In the genomic region with DNA sequence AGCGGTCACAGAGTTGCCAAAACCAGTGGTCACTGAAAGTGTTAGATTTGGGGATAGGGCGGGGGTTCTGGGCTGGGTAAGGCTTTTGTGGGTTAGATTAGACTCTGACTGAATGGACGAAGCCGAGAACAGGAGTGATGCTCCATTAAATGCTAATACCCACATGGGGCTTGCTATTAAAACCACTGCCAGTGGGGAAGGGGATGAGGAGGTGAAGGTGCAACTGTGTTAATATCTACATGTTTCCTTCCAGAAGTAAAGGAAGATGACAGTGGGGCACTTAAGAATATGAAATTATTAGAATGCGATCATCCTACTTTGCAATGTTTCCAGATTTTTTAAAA, we compare ENCODE assay signal across 8 cellular contexts. TPM values are rescaled to one million over a fixed set of nuclear protein-coding genes. Genes with fewer than 3 reads are reported as not detected.
A peak's percentile ranks its signal among the peaks of the same experiment; 100 is the strongest.
DNase-seq lines count a peak whose midpoint lies in the region; ATAC-seq lines count a peak whose summit lies in the region.

No MANE protein-coding gene starts in this region.

- H3K4me1 Mint-ChIP-seq in T-helper 2 cell treated with Interferon-gamma antibody and Interleukin-4, amounts not matched to agents 5 μg/mL and 100 μg/mL, for 36 hours (ENCODE audit: low read depth), result peaks cover 17% of the 10 kb centered on the region
- peaks cover 10% of the 10 kb centered on the region for H3K4me1 Mint-ChIP-seq in activated naive CD8-positive, alpha-beta T cell treated with anti-CD3 and anti-CD28 coated beads for 36 hours

- H3K27me3 ChIP-seq in iPS-20b (ENCODE audit: insufficient read depth, low read length) (no peaks in the 10 kb centered on the region), stomach smooth muscle (ENCODE audit: control insufficient read depth in 1 of 2, insufficient read depth in 2 of 2, low read length in 2 of 2) (no peaks in the 10 kb centered on the region)

- ATAC-seq in HG03280 (IDR thresholded peaks at IDR 0.05; ENCODE audit: unreplicated experiment), result peak; percentile 32

- H3K9ac ChIP-seq in iPS-20b (ENCODE audit: low read depth, low read length) (peak overlapping the region; percentile 99), stomach smooth muscle (ENCODE audit: low read length in 2 of 2) (peak overlapping the region; percentile 98 to 99)

- H3K27ac ChIP-seq in iPS-20b (ENCODE audit: low read length) (peak overlapping the region; percentile 92), stomach smooth muscle (ENCODE audit: low read length) (peak overlapping the region; percentile 93)

- H3K4me3 Mint-ChIP-seq in T-helper 2 cell treated with Interferon-gamma antibody and Interleukin-4, amounts not matched to agents 5 μg/mL and 100 μg/mL, for 36 hours, result peak overlapping the region; percentile 90
- peak overlapping the region; percentile 95 for H3K4me3 Mint-ChIP-seq in activated naive CD8-positive, alpha-beta T cell treated with anti-CD3 and anti-CD28 coated beads for 36 hours

- DNase-seq in T-helper 2 cell treated with Interferon-gamma antibody and Interleukin-4, amounts not matched to agents 5 μg/mL and 100 μg/mL, for 36 hours (ENCODE audit: low spot score), result no peak
- DNase-seq in T-helper 2 cell (no peak), posterior vena cava (ENCODE audit: low spot score) (no peak)
- no peak for DNase-seq in activated naive CD8-positive, alpha-beta T cell treated with anti-CD3 and anti-CD28 coated beads for 36 hours
- no peak for DNase-seq in activated effector memory CD4-positive, alpha-beta T cell treated with anti-CD3 and anti-CD28 coated beads, Interleukin-2, amount 50 U/mL, for 16 hours

- H3K36me3 Mint-ChIP-seq in T-helper 2 cell treated with Interferon-gamma antibody and Interleukin-4, amounts not matched to agents 5 μg/mL and 100 μg/mL, for 36 hours (ENCODE audit: low read depth), result peaks cover 75% of the 10 kb centered on the region
- H3K36me3 Mint-ChIP-seq in activated naive CD8-positive, alpha-beta T cell treated with anti-CD3 and anti-CD28 coated beads for 36 hours, result peaks cover 83% of the 10 kb centered on the region

- H3K27me3 Mint-ChIP-seq in T-helper 2 cell treated with Interferon-gamma antibody and Interleukin-4, amounts not matched to agents 5 μg/mL and 100 μg/mL, for 36 hours (ENCODE audit: low read depth), result no peaks in the 10 kb centered on the region
- H3K27me3 Mint-ChIP-seq in activated naive CD8-positive, alpha-beta T cell treated with anti-CD3 and anti-CD28 coated beads for 36 hours, result no peaks in the 10 kb centered on the region

- H3K9me3 ChIP-seq in iPS-20b (ENCODE audit: insufficient read depth, low read depth, low read length), result peaks cover 34% of the 10 kb centered on the region
- H3K9me3 ChIP-seq in stomach smooth muscle (ENCODE audit: control insufficient read depth in 2 of 2, low read length in 2 of 2), result peaks cover 8 to 20% of the 10 kb centered on the region in 2 donors

- H3K4me3 ChIP-seq in iPS-20b (ENCODE audit: low read length) (peak overlapping the region; percentile 98), stomach smooth muscle (ENCODE audit: low read length in 2 of 2) (peak overlapping the region; percentile 99)

- intact Hi-C loops in posterior vena cava (cut with DNase I), result loop anchor here in 1 of 2 donors (1.0 kb wide), 1 partner anchor 37 kb away; no protein-coding TSS in a partner anchor

- H3K4me1 ChIP-seq in iPS-20b (ENCODE audit: insufficient read depth, low read length), result 0 out of 2 replicates have a peak, but pooled peaks cover 6% of the 10 kb centered on the region
- peaks cover 7% of the 10 kb centered on the region for H3K4me1 ChIP-seq in stomach smooth muscle (ENCODE audit: control insufficient read depth, insufficient read depth, low read length)

- H3K36me3 ChIP-seq in iPS-20b (ENCODE audit: insufficient read depth, low read depth, low read length) (peaks cover 52% of the 10 kb centered on the region), stomach smooth muscle (ENCODE audit: control insufficient read depth in 2 of 2, insufficient read depth in 2 of 2, low read length in 2 of 2) (peaks cover 14 to 18% of the 10 kb centered on the region in 2 donors)

- peak overlapping the region; percentile 95 for H3K27ac Mint-ChIP-seq in T-helper 2 cell treated with Interferon-gamma antibody and Interleukin-4, amounts not matched to agents 5 μg/mL and 100 μg/mL, for 36 hours
- H3K27ac Mint-ChIP-seq in activated naive CD8-positive, alpha-beta T cell treated with anti-CD3 and anti-CD28 coated beads for 36 hours, result peak overlapping the region; percentile 91

- peaks cover 69% of the 10 kb centered on the region for H3K9me3 Mint-ChIP-seq in T-helper 2 cell treated with Interferon-gamma antibody and Interleukin-4, amounts not matched to agents 5 μg/mL and 100 μg/mL, for 36 hours
- peaks cover 50% of the 10 kb centered on the region for H3K9me3 Mint-ChIP-seq in activated naive CD8-positive, alpha-beta T cell treated with anti-CD3 and anti-CD28 coated beads for 36 hours

RNA-seq across cellular contexts. Expression of gene ZNF614, which starts 0.6 kb away (rescaled TPM):
- 10 to 100 TPM; 15.4 to 17.4 TPM for total RNA-seq in activated naive CD8-positive, alpha-beta T cell treated with anti-CD3 and anti-CD28 coated beads for 36 hours
- total RNA-seq in posterior vena cava, result 1 to 10 TPM; 7.6 to 9.8 TPM

RNA-seq across cellular contexts. Expression of gene ZNF432, which starts 19.9 kb away (rescaled TPM):
- total RNA-seq in activated naive CD8-positive, alpha-beta T cell treated with anti-CD3 and anti-CD28 coated beads for 36 hours, result 10 to 100 TPM; 13.7 to 14.9 TPM
- total RNA-seq in posterior vena cava, result 10 to 100 TPM; 12.5 to 18.1 TPM

RNA-seq across cellular contexts. Expression of gene ZNF615, which starts 20.7 kb away (rescaled TPM):
- 1 to 10 TPM; 8.4 to 8.5 TPM for total RNA-seq in activated naive CD8-positive, alpha-beta T cell treated with anti-CD3 and anti-CD28 coated beads for 36 hours
- total RNA-seq in posterior vena cava, result 10 to 100 TPM; 12.4 to 13.4 TPM

RNA-seq across cellular contexts. Expression of gene ZNF350, which starts 42.1 kb away (rescaled TPM):
- total RNA-seq in activated naive CD8-positive, alpha-beta T cell treated with anti-CD3 and anti-CD28 coated beads for 36 hours, result 10 to 100 TPM; 11.3 to 11.4 TPM
- 10 to 100 TPM; 11.2 to 12.1 TPM for total RNA-seq in posterior vena cava
